Comparison of ENCODE assay signal across 1 cellular context in genomic region chr19:55461259-55461973, GRCh38.
A peak's percentile ranks its signal among the peaks of the same experiment; 100 is the strongest.
TF ChIP-seq lines count a peak whose summit lies in the region.

Gene ISOC2, minus strand, starts transcription at chr19:55461642. Its CDS starts 5,156 bp downstream, at chr19:55456486.

TF ChIP-seq in H1, 55 proteins besides CTCF, POLR2A, EP300 and RAD21 (continued from another document):
- TF ChIP-seq SRF (IDR thresholded peaks at IDR 0.05; ENCODE audit: low read depth, low read length), result no peak
- TF ChIP-seq RFX5 (IDR thresholded peaks at IDR 0.05; ENCODE audit: borderline replicate concordance, low read depth, low read length), result no peak
- peak; percentile 55; the same call in 1 of the 2 replicates for TF ChIP-seq ATF3 (IDR thresholded peaks at IDR 0.05; ENCODE audit: insufficient read depth, low read depth, low read length)
- peak; percentile 92 for TF ChIP-seq USF2 (IDR thresholded peaks at IDR 0.05; ENCODE audit: low read length)
- TF ChIP-seq CEBPB (IDR thresholded peaks at IDR 0.05; ENCODE audit: low read depth, low read length), result no peak
- peak; percentile 96 for TF ChIP-seq SP1 (IDR thresholded peaks at IDR 0.05; ENCODE audit: low read depth, low read length)
- no peak for TF ChIP-seq BCL11A (IDR thresholded peaks at IDR 0.05; ENCODE audit: low read depth in 2 of 2, low read length in 2 of 2)
- TF ChIP-seq BRCA1 (IDR thresholded peaks at IDR 0.05; ENCODE audit: low read depth, low read length), result no peak
- 0 out of 2 replicates have a peak, but pooled peaks have one; percentile 48 for TF ChIP-seq ATF2 (IDR thresholded peaks at IDR 0.05; ENCODE audit: low read length)
- TF ChIP-seq CHD7 (IDR thresholded peaks at IDR 0.05; ENCODE audit: insufficient replicate concordance, low read length), result no peak
- TF ChIP-seq HDAC2 (IDR thresholded peaks at IDR 0.05; ENCODE audit: borderline replicate concordance in 1 of 2, low read depth in 2 of 2, low read length in 2 of 2), result peak in 1 of 2 experiments; percentile 99; a peak in 2 of 4 replicates
- no peak for TF ChIP-seq NRF1 (IDR thresholded peaks at IDR 0.05; ENCODE audit: low read depth, low read length)
- no peak for TF ChIP-seq GTF2F1 (IDR thresholded peaks at IDR 0.05; ENCODE audit: borderline replicate concordance, low read depth, low read length)
- TF ChIP-seq JUND (IDR thresholded peaks at IDR 0.05; ENCODE audit: low read length), result no peak
- TF ChIP-seq SUZ12 (IDR thresholded peaks at IDR 0.05; ENCODE audit: low read length), result no peak
- no peak for TF ChIP-seq RNF2 (IDR thresholded peaks at IDR 0.05; ENCODE audit: borderline replicate concordance, low read depth, low read length, missing control alignments, poor library complexity, severe bottlenecking)
- TF ChIP-seq KDM5A (IDR thresholded peaks at IDR 0.05; ENCODE audit: low read length), result no peak
- peak; percentile 92 for TF ChIP-seq ASH2L (IDR thresholded peaks at IDR 0.05; ENCODE audit: low read length)
- no peak for TF ChIP-seq CTBP2 (IDR thresholded peaks at IDR 0.05; ENCODE audit: borderline replicate concordance, insufficient read depth, insufficient read length, low read length)
- TF ChIP-seq E2F6 (IDR thresholded peaks at IDR 0.05), result peak; percentile 71
- TF ChIP-seq TBP (IDR thresholded peaks at IDR 0.05; ENCODE audit: low read depth, low read length), result peak; percentile 46; the same call in 1 of the 2 replicates
- peak; percentile 85 for TF ChIP-seq CHD2 (IDR thresholded peaks at IDR 0.05; ENCODE audit: low read length)
- TF ChIP-seq CBX8 (IDR thresholded peaks at IDR 0.05; ENCODE audit: borderline replicate concordance, low read depth, low read length), result no peak
- no peak for TF ChIP-seq FOSL1 (IDR thresholded peaks at IDR 0.05; ENCODE audit: insufficient read depth, low read depth, low read length)
- TF ChIP-seq SP4 (IDR thresholded peaks at IDR 0.05; ENCODE audit: low read length), result peak; percentile 94
- TF ChIP-seq YY1 (IDR thresholded peaks at IDR 0.05; ENCODE audit: low read depth, low read length), result no peak
- TF ChIP-seq NANOG (IDR thresholded peaks at IDR 0.05; ENCODE audit: insufficient read depth, low read depth, low read length, poor library complexity, severe bottlenecking), result no peak
- peak; percentile 69 for TF ChIP-seq SP2 (IDR thresholded peaks at IDR 0.05; ENCODE audit: low read length)
- TF ChIP-seq CHD1 (IDR thresholded peaks at IDR 0.05; ENCODE audit: low read depth, low read length), result no peak
- no peak for TF ChIP-seq EZH2 (IDR thresholded peaks at IDR 0.05; ENCODE audit: low read depth, low read length, severe bottlenecking)
- no peak for TF ChIP-seq SAP30 (IDR thresholded peaks at IDR 0.05; ENCODE audit: insufficient read depth, insufficient replicate concordance, low read length)
- peak; percentile 60 for TF ChIP-seq KDM4A (IDR thresholded peaks at IDR 0.05; ENCODE audit: low read depth, low read length, severe bottlenecking)
- TF ChIP-seq CREB1 (IDR thresholded peaks at IDR 0.05), result peak; percentile 72
- TF ChIP-seq ZNF274 (IDR thresholded peaks at IDR 0.05; ENCODE audit: borderline replicate concordance, extremely low read depth, low read length), result no peak
- no peak for TF ChIP-seq BACH1 (IDR thresholded peaks at IDR 0.05; ENCODE audit: low read length)
- no peak for TF ChIP-seq CBX5 (IDR thresholded peaks at IDR 0.05; ENCODE audit: low read depth, low read length)
- peak; percentile 100 for TF ChIP-seq KDM1A (IDR thresholded peaks at IDR 0.05; ENCODE audit: borderline replicate concordance, low read length)
- no peak for TF ChIP-seq RBBP5 (IDR thresholded peaks at IDR 0.05; ENCODE audit: borderline replicate concordance, low read depth, low read length)
- no peak for TF ChIP-seq HDAC6 (IDR thresholded peaks at IDR 0.05; ENCODE audit: low read depth, low read length)
- no peak for TF ChIP-seq JUN (IDR thresholded peaks at IDR 0.05; ENCODE audit: low read depth, low read length)
- TF ChIP-seq TCF12 (IDR thresholded peaks at IDR 0.05; ENCODE audit: low read depth, low read length), result no peak
- TF ChIP-seq PHF8 (conservative IDR thresholded peaks at IDR 0.05; ENCODE audit: low read depth, low read length), result peak; percentile 70
- TF ChIP-seq GABPA (IDR thresholded peaks at IDR 0.05; ENCODE audit: borderline replicate concordance, insufficient read depth, low read length), result no peak
- TF ChIP-seq EGR1 (IDR thresholded peaks at IDR 0.05; ENCODE audit: borderline replicate concordance, low read depth, low read length), result peak; percentile 52; the same call in 1 of the 2 replicates
- peak; percentile 73 for TF ChIP-seq TAF1 (IDR thresholded peaks at IDR 0.05; ENCODE audit: low read depth, low read length)
- TF ChIP-seq POU5F1 (IDR thresholded peaks at IDR 0.05; ENCODE audit: low read depth, low read length), result no peak
- TF ChIP-seq RXRA (IDR thresholded peaks at IDR 0.05; ENCODE audit: insufficient read depth, low read depth, low read length), result no peak
- peak; percentile 69 for TF ChIP-seq POLR2AphosphoS5 (IDR thresholded peaks at IDR 0.05; ENCODE audit: low read depth, low read length)
- TF ChIP-seq MAFK (IDR thresholded peaks at IDR 0.05; ENCODE audit: low read depth, low read length), result no peak; the same call in 1 of the 2 replicates
- TF ChIP-seq TAF7 (optimal IDR thresholded peaks at IDR 0.05; ENCODE audit: borderline replicate concordance, low read depth, low read length), result peak; percentile 62
- TF ChIP-seq SIN3A (conservative IDR thresholded peaks at IDR 0.05 in 1 of 2, IDR thresholded peaks at IDR 0.05 in 1 of 2; ENCODE audit: low read depth in 1 of 2, low read length in 2 of 2), result no peak
- no peak for TF ChIP-seq TEAD4 (IDR thresholded peaks at IDR 0.05; ENCODE audit: low read depth, low read length)
- no peak for TF ChIP-seq SIX5 (IDR thresholded peaks at IDR 0.05; ENCODE audit: low read depth, low read length)
